Comparison of ENCODE assay signal across 2 cellular contexts in genomic region chr21:45029968-45030636, GRCh38.
TF ChIP-seq lines count a peak whose summit lies in the region.

No MANE protein-coding gene starts in this region.

TF ChIP-seq in SK-N-SH, 30 proteins besides CTCF, POLR2A, EP300 and RAD21 (continued from another document):
- TF ChIP-seq MAX (IDR thresholded peaks at IDR 0.05; ENCODE audit: low read depth) = no peak
- TF ChIP-seq EZH2phosphoT487 (IDR thresholded peaks at IDR 0.05; ENCODE audit: borderline replicate concordance, low read depth) = no peak
- no peak for TF ChIP-seq SIN3A (IDR thresholded peaks at IDR 0.05; ENCODE audit: borderline replicate concordance, low read depth, low read length)
- no peak for TF ChIP-seq JUND (IDR thresholded peaks at IDR 0.05)
- TF ChIP-seq CHD2 (IDR thresholded peaks at IDR 0.05; ENCODE audit: low read length, partially characterized antibody) = no peak
- no peak for TF ChIP-seq USF1 (IDR thresholded peaks at IDR 0.05; ENCODE audit: borderline replicate concordance, low read depth)

TF ChIP-seq in SK-N-SH treated with all-trans-retinoic acid at 6 μM for 48 hours, 23 proteins besides CTCF, POLR2A, EP300 and RAD21 (continued from another document):
- no peak for TF ChIP-seq CSRNP3 (CRISPR knock-in tag; IDR thresholded peaks at IDR 0.05)
- TF ChIP-seq GLIS3 (CRISPR knock-in tag; IDR thresholded peaks at IDR 0.05) = no peak
- TF ChIP-seq ESRRG (CRISPR knock-in tag; IDR thresholded peaks at IDR 0.05) = no peak
- no peak for TF ChIP-seq PPARA (CRISPR knock-in tag; IDR thresholded peaks at IDR 0.05; ENCODE audit: borderline replicate concordance)
- no peak for TF ChIP-seq ZC3H10 (CRISPR knock-in tag; IDR thresholded peaks at IDR 0.05)
- no peak for TF ChIP-seq CREB5 (CRISPR knock-in tag; IDR thresholded peaks at IDR 0.05; ENCODE audit: low read depth)
- TF ChIP-seq TSHZ2 (CRISPR knock-in tag; IDR thresholded peaks at IDR 0.05) = no peak
- TF ChIP-seq BACH2 (CRISPR knock-in tag; IDR thresholded peaks at IDR 0.05; ENCODE audit: borderline replicate concordance) = no peak
